In the genomic region with DNA sequence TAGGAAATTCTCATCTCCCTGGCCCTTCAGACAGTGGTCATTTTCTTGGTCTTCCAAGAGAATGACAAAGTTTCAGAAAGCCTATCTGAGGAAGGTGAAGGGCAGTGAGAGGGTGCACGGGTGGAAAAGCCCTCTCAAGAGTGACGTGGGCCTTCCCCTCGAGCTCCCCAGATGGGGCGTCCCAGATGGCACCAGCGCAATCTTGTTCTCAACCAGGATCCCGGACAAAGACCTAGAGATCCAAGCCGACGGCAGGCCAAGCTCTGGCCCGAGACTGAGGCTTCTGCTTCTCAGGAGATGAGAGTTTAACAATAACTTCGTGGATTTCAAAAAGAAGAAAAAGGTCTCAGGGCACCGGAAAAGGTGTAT, we compare ENCODE assay signal across 1 cellular context.
TF ChIP-seq lines count a peak whose summit lies in the region.

No MANE protein-coding gene starts in this region.

TF ChIP-seq in H1, 55 proteins besides CTCF, POLR2A, EP300 and RAD21:
- TF ChIP-seq SIN3A (conservative IDR thresholded peaks at IDR 0.05 in 1 of 2, IDR thresholded peaks at IDR 0.05 in 1 of 2; ENCODE audit: low read depth in 1 of 2, low read length in 2 of 2) (no peak), SIRT6 (IDR thresholded peaks at IDR 0.05; ENCODE audit: low read length) (no peak), NANOG (IDR thresholded peaks at IDR 0.05; ENCODE audit: insufficient read depth, low read depth, low read length, poor library complexity, severe bottlenecking) (no peak), HDAC6 (IDR thresholded peaks at IDR 0.05; ENCODE audit: low read depth, low read length) (no peak), SRF (IDR thresholded peaks at IDR 0.05; ENCODE audit: low read depth, low read length) (no peak), HDAC2 (IDR thresholded peaks at IDR 0.05; ENCODE audit: borderline replicate concordance in 1 of 2, low read depth in 2 of 2, low read length in 2 of 2) (no peak), JUND (IDR thresholded peaks at IDR 0.05; ENCODE audit: low read length) (no peak), MAFK (IDR thresholded peaks at IDR 0.05; ENCODE audit: low read depth, low read length) (no peak), POLR2AphosphoS5 (IDR thresholded peaks at IDR 0.05; ENCODE audit: low read depth, low read length) (no peak), RFX5 (IDR thresholded peaks at IDR 0.05; ENCODE audit: borderline replicate concordance, low read depth, low read length) (no peak), BACH1 (IDR thresholded peaks at IDR 0.05; ENCODE audit: low read length) (no peak), KDM4A (IDR thresholded peaks at IDR 0.05; ENCODE audit: low read depth, low read length, severe bottlenecking) (no peak), ASH2L (IDR thresholded peaks at IDR 0.05; ENCODE audit: low read length) (no peak), SP4 (IDR thresholded peaks at IDR 0.05; ENCODE audit: low read length) (no peak), TCF12 (IDR thresholded peaks at IDR 0.05; ENCODE audit: low read depth, low read length) (no peak)
